ENCODE assay signal across 15 cellular contexts in the genomic region with DNA sequence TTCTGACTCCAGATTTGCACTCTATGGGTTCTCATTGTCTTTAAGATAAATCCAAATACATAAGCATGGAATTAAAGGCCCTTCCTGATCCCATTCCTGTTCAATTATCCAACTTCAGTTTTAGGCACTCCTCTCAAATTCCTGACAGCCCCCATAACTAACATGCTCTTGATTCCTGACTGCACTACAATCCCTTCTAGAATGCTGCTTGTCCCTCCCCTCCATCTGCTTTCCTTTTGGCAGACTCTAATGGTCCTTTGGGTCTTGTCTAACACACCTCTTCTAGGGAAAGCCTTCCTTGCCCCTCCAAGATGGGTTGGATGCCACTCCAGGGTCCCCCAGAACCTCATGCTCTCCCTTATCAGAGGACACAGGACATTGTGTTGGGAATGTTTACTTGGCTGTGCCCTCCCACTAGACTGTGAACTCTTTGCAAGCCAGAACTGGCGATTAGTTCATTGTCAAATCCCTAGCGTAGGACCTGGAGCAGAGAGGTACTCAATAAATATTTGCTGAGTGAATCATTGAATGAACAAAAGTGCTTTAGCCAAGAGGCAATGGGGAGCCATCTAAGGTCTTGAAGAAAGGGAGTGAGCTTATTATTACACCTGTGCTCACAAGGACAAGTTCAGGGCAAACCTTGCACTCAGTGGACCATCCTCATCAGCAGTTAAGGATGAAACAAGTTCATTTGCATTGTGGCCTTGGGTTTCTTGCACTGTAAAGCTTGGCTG. TPM values are rescaled to one million over a fixed set of nuclear protein-coding genes. Genes with fewer than 3 reads are reported as not detected.
A peak's percentile ranks its signal among the peaks of the same experiment; 100 is the strongest.
DNase-seq lines count a peak whose midpoint lies in the region; ATAC-seq and TF ChIP-seq lines count a peak whose summit lies in the region.
"Had no signal": no experiment of that assay in that cellular context is flagged by ENCODE, and none has a peak within 500 bp of the region (broad histone marks: within the 10 kb centered on the region; RNA-seq: fewer than 3 reads in every experiment).

No MANE protein-coding gene starts in this region.

- H3K27me3 Mint-ChIP-seq in activated T-cell treated with anti-CD3 and anti-CD28 coated beads, Interleukin-2, amount 50 U/mL, for 24 hours, result peaks cover 85% of the 10 kb centered on the region
- peaks cover 49% of the 10 kb centered on the region for H3K27me3 Mint-ChIP-seq in activated T-cell treated with anti-CD3 and anti-CD28 coated beads, Interleukin-2, amount 50 U/mL, for 72 hours (ENCODE audit: low read depth)
- H3K27me3 Mint-ChIP-seq in natural killer cell treated with Interleukin-12 subunit alpha and Interleukin-12 subunit beta and Interleukin-15 and Interleukin-18, amount 100 ng/mL, for 72 hours, result peaks cover 47 to 72% of the 10 kb centered on the region in 2 donors

- H3K9me3 ChIP-seq in esophagus (ENCODE audit: control insufficient read depth in 2 of 2, insufficient read depth in 1 of 2, low read depth in 1 of 2, low read length in 1 of 2), result no peaks in the 10 kb centered on the region
- H3K9me3 ChIP-seq in mucosa of stomach (ENCODE audit: control insufficient read depth, low read length), result peaks cover 5% of the 10 kb centered on the region

- WGBS in esophagus, 2 donors, result 48 to 54% methylated on average over 2 of the region's 2 CpGs

- no peaks in the 10 kb centered on the region for H3K9me3 Mint-ChIP-seq in activated T-cell treated with anti-CD3 and anti-CD28 coated beads, Interleukin-2, amount 50 U/mL, for 24 hours
- H3K9me3 Mint-ChIP-seq in activated T-cell treated with anti-CD3 and anti-CD28 coated beads, Interleukin-2, amount 50 U/mL, for 72 hours, result no peaks in the 10 kb centered on the region
- no peaks in the 10 kb centered on the region for H3K9me3 Mint-ChIP-seq in natural killer cell treated with Interleukin-12 subunit alpha and Interleukin-12 subunit beta and Interleukin-15 and Interleukin-18, amount 100 ng/mL, for 72 hours
- H3K9me3 Mint-ChIP-seq: activated T-cell treated with anti-CD3 and anti-CD28 coated beads, Interleukin-2, amount 50 U/mL, for 4 hours; stimulated activated naive B cell treated with anti-CD40 and anti-IgM and Interleukin-4, amounts not matched to agents 10 μg/mL and 1 μg/mL and 100 μg/mL, for 72 hours had no signal

- H3K36me3 ChIP-seq in esophagus (ENCODE audit: control insufficient read depth in 2 of 2, insufficient read depth in 2 of 2, low read length in 1 of 2) (no peaks in the 10 kb centered on the region), mucosa of stomach (ENCODE audit: control insufficient read depth, insufficient read depth, low read length) (no peaks in the 10 kb centered on the region)

- DNase-seq in Caki2 (ENCODE audit: low read depth) (peak; percentile 37), M059J (ENCODE audit: low read depth) (peak; percentile 18), coronary artery (ENCODE audit: low spot score) (no peak)
- no peak for DNase-seq in activated T-cell treated with anti-CD3 and anti-CD28 coated beads, Interleukin-2, amount 50 U/mL, for 24 hours
- DNase-seq in activated T-cell treated with anti-CD3 and anti-CD28 coated beads, Interleukin-2, amount 50 U/mL, for 72 hours, result no peak
- no peak for DNase-seq in natural killer cell treated with Interleukin-12 subunit alpha and Interleukin-12 subunit beta and Interleukin-15 and Interleukin-18, amount 100 ng/mL, for 72 hours (ENCODE audit: low spot score)
- DNase-seq: activated T-cell treated with anti-CD3 and anti-CD28 coated beads, Interleukin-2, amount 50 U/mL, for 4 hours; amniotic stem cell; GF-D8; IMR-90; NCI-H2081; stimulated activated CD4-positive, alpha-beta T cell treated with anti-CD3 and anti-CD28 coated beads, Interleukin-4, amount 100 ng/mL, for 24 hours; stimulated activated naive B cell treated with anti-CD40 and anti-IgM and Interleukin-4, amounts not matched to agents 10 μg/mL and 1 μg/mL and 100 μg/mL, for 72 hours had no signal

- no peak for TF ChIP-seq CTCF in coronary artery (IDR thresholded peaks at IDR 0.05)

- H3K4me3 ChIP-seq in esophagus (ENCODE audit: low read depth in 1 of 2, low read length in 2 of 2) (peak overlapping the region in 1 of 2 donors; percentile 69), mucosa of stomach (ENCODE audit: low read length) (peak overlapping the region; percentile 38), coronary artery (no peak overlapping the region)

- H3K9ac ChIP-seq in mucosa of stomach (ENCODE audit: low read length), result peak overlapping the region; percentile 22

- H3K4me1 ChIP-seq in esophagus (ENCODE audit: control insufficient read depth in 2 of 2, insufficient read depth in 2 of 2, low read length in 1 of 2) (peaks cover 0 to 15% of the 10 kb centered on the region in 2 donors), mucosa of stomach (ENCODE audit: control insufficient read depth, insufficient read depth, low read length) (peaks cover 31% of the 10 kb centered on the region)

- H3K4me1 Mint-ChIP-seq in activated T-cell treated with anti-CD3 and anti-CD28 coated beads, Interleukin-2, amount 50 U/mL, for 24 hours (ENCODE audit: low read depth), result peaks cover 9% of the 10 kb centered on the region
- H3K4me1 Mint-ChIP-seq in activated T-cell treated with anti-CD3 and anti-CD28 coated beads, Interleukin-2, amount 50 U/mL, for 72 hours (ENCODE audit: low read depth), result no peaks in the 10 kb centered on the region
- H3K4me1 Mint-ChIP-seq in natural killer cell treated with Interleukin-12 subunit alpha and Interleukin-12 subunit beta and Interleukin-15 and Interleukin-18, amount 100 ng/mL, for 72 hours (ENCODE audit: low read depth in 2 of 2), result peaks cover 0 to 4% of the 10 kb centered on the region in 2 donors

- H3K27ac Mint-ChIP-seq in activated T-cell treated with anti-CD3 and anti-CD28 coated beads, Interleukin-2, amount 50 U/mL, for 24 hours, result no peak overlapping the region
- H3K27ac Mint-ChIP-seq in activated T-cell treated with anti-CD3 and anti-CD28 coated beads, Interleukin-2, amount 50 U/mL, for 72 hours, result no peak overlapping the region
- H3K27ac Mint-ChIP-seq in natural killer cell treated with Interleukin-12 subunit alpha and Interleukin-12 subunit beta and Interleukin-15 and Interleukin-18, amount 100 ng/mL, for 72 hours, result no peak overlapping the region

- no peak overlapping the region for H3K4me3 Mint-ChIP-seq in activated T-cell treated with anti-CD3 and anti-CD28 coated beads, Interleukin-2, amount 50 U/mL, for 24 hours
- no peak overlapping the region for H3K4me3 Mint-ChIP-seq in activated T-cell treated with anti-CD3 and anti-CD28 coated beads, Interleukin-2, amount 50 U/mL, for 72 hours
- H3K4me3 Mint-ChIP-seq in natural killer cell treated with Interleukin-12 subunit alpha and Interleukin-12 subunit beta and Interleukin-15 and Interleukin-18, amount 100 ng/mL, for 72 hours, result no peak overlapping the region

- in situ Hi-C loops in Caki2 (cut with HindIII; ENCODE audit: low pct_unique_long_range_greater_than_20kb, low sequenced_read_pairs), result no loop called here

- no peaks in the 10 kb centered on the region for H3K27me3 ChIP-seq in esophagus (ENCODE audit: control insufficient read depth in 1 of 2, insufficient read depth in 2 of 2, low read length in 2 of 2)
- H3K27me3 ChIP-seq in mucosa of stomach (ENCODE audit: control insufficient read depth, insufficient read depth, low read length), result peaks cover 11% of the 10 kb centered on the region

- no peak for ATAC-seq in activated T-cell treated with anti-CD3 and anti-CD28 coated beads, Interleukin-2, amount 50 U/mL, for 72 hours (replicated peaks in 1 of 2)
- ATAC-seq in natural killer cell treated with Interleukin-12 subunit alpha and Interleukin-12 subunit beta and Interleukin-15 and Interleukin-18, amount 100 ng/mL, for 72 hours, result no peak
- ATAC-seq: activated T-cell treated with anti-CD3 and anti-CD28 coated beads, Interleukin-2, amount 50 U/mL, for 4 hours; stimulated activated naive B cell treated with anti-CD40 and anti-IgM and Interleukin-4, amounts not matched to agents 10 μg/mL and 1 μg/mL and 100 μg/mL, for 72 hours had no signal

- H3K27ac ChIP-seq in esophagus (ENCODE audit: low read depth in 2 of 2, low read length in 1 of 2) (peak overlapping the region; percentile 74 to 81), coronary artery (no peak overlapping the region)

- no peaks in the 10 kb centered on the region for H3K36me3 Mint-ChIP-seq in activated T-cell treated with anti-CD3 and anti-CD28 coated beads, Interleukin-2, amount 50 U/mL, for 24 hours (ENCODE audit: low read depth)
- no peaks in the 10 kb centered on the region for H3K36me3 Mint-ChIP-seq in activated T-cell treated with anti-CD3 and anti-CD28 coated beads, Interleukin-2, amount 50 U/mL, for 72 hours (ENCODE audit: insufficient read depth in 2 of 2)
- no peaks in the 10 kb centered on the region for H3K36me3 Mint-ChIP-seq in natural killer cell treated with Interleukin-12 subunit alpha and Interleukin-12 subunit beta and Interleukin-15 and Interleukin-18, amount 100 ng/mL, for 72 hours
- H3K36me3 Mint-ChIP-seq: stimulated activated naive B cell treated with anti-CD40 and anti-IgM and Interleukin-4, amounts not matched to agents 10 μg/mL and 1 μg/mL and 100 μg/mL, for 72 hours had no signal

RNA-seq across cellular contexts. Expression of a gene that starts 1.2 kb away (rescaled TPM):
- 36.0 and 37.3 TPM in 2 replicates for total RNA-seq in Caki2 (2014; rRNA removed; shearing (Covaris generic); ENCODE audit: low replicate concordance)
- not detected in 2 replicates for total RNA-seq in M059J (2014; rRNA removed; shearing (Covaris generic))
- polyA plus RNA-seq in esophagus, result 1 to 10 TPM; 4.2 to 5.9 TPM
- under 1 TPM in 1 of 2 donors, not detected in 1; 0.09 TPM for total RNA-seq in activated T-cell treated with anti-CD3 and anti-CD28 coated beads, Interleukin-2, amount 50 U/mL, for 72 hours
- not detected for total RNA-seq in natural killer cell treated with Interleukin-12 subunit alpha and Interleukin-12 subunit beta and Interleukin-15 and Interleukin-18, amount 100 ng/mL, for 72 hours
- total RNA-seq: activated T-cell treated with anti-CD3 and anti-CD28 coated beads, Interleukin-2, amount 50 U/mL, for 4 hours; IMR-90 had no signal
- polyA plus RNA-seq: IMR-90 had no signal

Comparison
In these comparisons a context has a peak if more than half of its experiments do, and no peak if none do; other contexts are left out.
1. DNase-seq: peak in Caki2 (single experiment) and M059J (single experiment); none in activated T-cell treated with anti-CD3 and anti-CD28 coated beads, Interleukin-2, amount 50 U/mL, for 24 hours (single experiment), activated T-cell treated with anti-CD3 and anti-CD28 coated beads, Interleukin-2, amount 50 U/mL, for 72 hours (0 of 2), coronary artery (single experiment) and natural killer cell treated with Interleukin-12 subunit alpha and Interleukin-12 subunit beta and Interleukin-15 and Interleukin-18, amount 100 ng/mL, for 72 hours (single experiment).
2. H3K27ac ChIP-seq: peak in esophagus (2 of 2); none in coronary artery (0 of 2).
3. RNA of a gene that starts 1.2 kb away (total RNA-seq): 36.0 to 37.3 TPM in Caki2; 0.09 TPM in activated T-cell treated with anti-CD3 and anti-CD28 coated beads, Interleukin-2, amount 50 U/mL, for 72 hours, not detected in M059J and not detected in natural killer cell treated with Interleukin-12 subunit alpha and Interleukin-12 subunit beta and Interleukin-15 and Interleukin-18, amount 100 ng/mL, for 72 hours; every median in the first group is over 10 times any median in the second.